17 cellular contexts compared by ENCODE assay signal in the genomic region with DNA sequence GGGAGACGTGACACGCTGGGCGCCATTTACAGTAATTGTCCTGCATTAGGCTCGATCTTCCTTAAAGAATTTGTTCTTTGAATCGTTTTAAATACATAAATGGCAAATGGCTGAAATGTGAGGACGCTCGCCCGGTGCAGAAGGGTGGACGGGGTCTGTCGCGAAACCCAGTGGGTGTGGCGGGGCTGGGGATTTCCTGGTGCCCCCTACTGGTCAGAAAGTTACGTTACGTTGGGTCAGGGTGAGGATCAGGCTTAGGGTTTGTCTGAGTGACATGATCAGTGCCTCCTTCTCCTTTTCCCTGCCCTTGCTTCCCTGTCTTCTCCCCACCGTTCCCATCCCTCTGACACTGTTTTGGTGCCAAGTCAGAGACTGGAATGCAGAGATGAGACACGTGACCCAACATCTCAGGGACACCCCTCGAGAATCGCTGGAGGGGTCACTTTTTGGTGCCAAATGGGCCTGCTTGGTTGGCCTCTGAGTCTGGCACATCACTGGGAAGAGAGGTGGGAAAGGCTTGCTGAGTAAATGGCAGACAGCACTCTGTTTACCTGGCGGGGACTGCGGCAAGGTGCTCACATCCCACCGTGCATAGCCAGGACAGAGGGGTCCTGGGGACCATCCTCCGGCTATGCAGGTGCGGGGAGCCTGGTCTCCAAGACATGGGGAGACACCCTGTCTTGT.
DNase-seq lines count a peak whose midpoint lies in the region; ATAC-seq and TF ChIP-seq lines count a peak whose summit lies in the region.
"Had no signal": no experiment of that assay in that cellular context is flagged by ENCODE, and none has a peak within 500 bp of the region (broad histone marks: within the 10 kb centered on the region; RNA-seq: fewer than 3 reads in every experiment).

No MANE protein-coding gene starts in this region.

- H4K20me1 ChIP-seq in OCI-LY1 (ENCODE audit: insufficient read depth, low read length) (no peaks in the 10 kb centered on the region), neural cell (ENCODE audit: insufficient read depth) (no peaks in the 10 kb centered on the region)

- no peak for TF ChIP-seq RAD21 in neural cell (conservative IDR thresholded peaks at IDR 0.05)

- TF ChIP-seq CTCF in C4-2B (conservative IDR thresholded peaks at IDR 0.05) (no peak; the same call in 1 of the 2 replicates), OCI-LY1 (IDR thresholded peaks at IDR 0.05; ENCODE audit: low read length) (peak; percentile 48; the same call in 1 of the 2 replicates), neural cell (IDR thresholded peaks at IDR 0.05; ENCODE audit: poor library complexity, severe bottlenecking) (peak; percentile 15)

- H3K9ac ChIP-seq in OCI-LY1 (ENCODE audit: low read length) (no peak overlapping the region), neural cell (ENCODE audit: low read length) (no peak overlapping the region)
- H3K9ac ChIP-seq: BLaER1 treated with 17β-estradiol and CSF1 and Interleukin-3, amounts not matched to agents 10 nM and 100 nM had no signal

- no peaks in the 10 kb centered on the region for H3K4me1 ChIP-seq in OCI-LY1 (ENCODE audit: insufficient read depth, low read length, severe bottlenecking)
- H3K4me1 ChIP-seq: foreskin keratinocyte, uterus had no signal

- peak; percentile 55 for DNase-seq in ELF-1 (ENCODE audit: low read depth, low spot score)
- no peak for DNase-seq in SHP77 treated with DMSO at 0.1 percent for 48 hours (lab: John Stamatoyannopoulos, UW)
- DNase-seq: activated CD4-positive, alpha-beta T cell treated with anti-CD3 and anti-CD28 coated beads for 4 hours; activated T-cell treated with anti-CD3 and anti-CD28 coated beads, Interleukin-2, amount 50 U/mL, for 24 hours; foreskin keratinocyte; GDM1; NCI-H2081; NCI-H526 treated with DMSO at 0.1 percent for 48 hours; stimulated activated CD4-positive, alpha-beta T cell treated with anti-CD3 and anti-CD28 coated beads, Interleukin-2, amount 100 ng/mL, for 48 hours; uterus had no signal

- no peaks in the 10 kb centered on the region for H3K9me2 ChIP-seq in OCI-LY1 (ENCODE audit: low read depth, low read length)
- no peaks in the 10 kb centered on the region for H3K9me2 ChIP-seq in neural cell (ENCODE audit: insufficient read depth, low read length)

- ATAC-seq in GM21360 (IDR thresholded peaks at IDR 0.05; ENCODE audit: unreplicated experiment) (no peak), GM21717 (IDR thresholded peaks at IDR 0.05; ENCODE audit: unreplicated experiment) (no peak)
- ATAC-seq: foreskin keratinocyte, right cardiac atrium had no signal

- no peak overlapping the region for H2AFZ ChIP-seq in OCI-LY1 (ENCODE audit: low read length)
- H2AFZ ChIP-seq in neural cell (ENCODE audit: low read depth, low read length), result no peak overlapping the region

- no peaks in the 10 kb centered on the region for H3K36me3 ChIP-seq in OCI-LY1 (ENCODE audit: insufficient read depth, low read length)
- H3K36me3 ChIP-seq in neural cell (ENCODE audit: insufficient read depth, low read length), result no peaks in the 10 kb centered on the region
- H3K36me3 ChIP-seq: BLaER1 treated with 17β-estradiol and CSF1 and Interleukin-3, amounts not matched to agents 10 nM and 100 nM; uterus had no signal

- TF ChIP-seq EP300 in neural cell (conservative IDR thresholded peaks at IDR 0.05; ENCODE audit: poor library complexity, severe bottlenecking), result no peak

- H3F3A ChIP-seq in OCI-LY1 (ENCODE audit: insufficient read depth, low read length) (no peaks in the 10 kb centered on the region), neural cell (ENCODE audit: insufficient read depth, low read length, poor library complexity, severe bottlenecking) (no peaks in the 10 kb centered on the region)

- H3K4me2 ChIP-seq in OCI-LY1 (ENCODE audit: low read length) (no peak overlapping the region), neural cell (ENCODE audit: low read length) (no peak overlapping the region)

- H3K9me3 ChIP-seq in OCI-LY1 (ENCODE audit: low read length) (no peaks in the 10 kb centered on the region), neural cell (ENCODE audit: low read length) (no peaks in the 10 kb centered on the region)
- H3K9me3 ChIP-seq: uterus had no signal

- H3K27ac ChIP-seq in C4-2B (peak overlapping the region; percentile 66), OCI-LY1 (ENCODE audit: low read depth, low read length, poor library complexity, severe bottlenecking) (no peak overlapping the region), neural cell (ENCODE audit: low read length) (no peak overlapping the region)
- H3K27ac ChIP-seq: BLaER1 treated with 17β-estradiol and CSF1 and Interleukin-3, amounts not matched to agents 10 nM and 100 nM; foreskin keratinocyte; uterus had no signal

- H3K79me2 ChIP-seq in OCI-LY1 (ENCODE audit: insufficient read depth, low read length) (no peaks in the 10 kb centered on the region), neural cell (replicated peaks; ENCODE audit: insufficient read depth, low read length) (no peaks in the 10 kb centered on the region)

- H3K27me3 ChIP-seq in OCI-LY1 (ENCODE audit: insufficient read depth, low read length), result no peaks in the 10 kb centered on the region; the same call in 1 of the 2 replicates
- H3K27me3 ChIP-seq in neural cell (ENCODE audit: insufficient read depth, low read depth, low read length), result no peaks in the 10 kb centered on the region
- H3K27me3 ChIP-seq: BLaER1 treated with 17β-estradiol and CSF1 and Interleukin-3, amounts not matched to agents 10 nM and 100 nM; foreskin keratinocyte; uterus had no signal

- no peak overlapping the region for H3K4me3 ChIP-seq in OCI-LY1 (ENCODE audit: low read depth, low read length, poor library complexity, severe bottlenecking)
- no peak overlapping the region for H3K4me3 ChIP-seq in neural cell (ENCODE audit: low read length)
- H3K4me3 ChIP-seq: BLaER1 treated with 17β-estradiol and CSF1 and Interleukin-3, amounts not matched to agents 10 nM and 100 nM; uterus had no signal

TF ChIP-seq in neural cell, 6 proteins besides CTCF, POLR2A, EP300 and RAD21:
- TF ChIP-seq MXI1 (conservative IDR thresholded peaks at IDR 0.05; ENCODE audit: poor library complexity, severe bottlenecking) (no peak), SMC3 (conservative IDR thresholded peaks at IDR 0.05; ENCODE audit: poor library complexity) (no peak)
TF ChIP-seq in neural cell: peak in this region for 0.
